ENCODE assay signal across 17 cellular contexts in genomic region chr3:148146241-148146640, GRCh38.
DNase-seq lines count a peak whose midpoint lies in the region; ATAC-seq, FAIRE-seq and TF ChIP-seq lines count a peak whose summit lies in the region.
"Had no signal": no experiment of that assay in that cellular context is flagged by ENCODE, and none has a peak within 500 bp of the region (broad histone marks: within the 10 kb centered on the region; RNA-seq: fewer than 3 reads in every experiment).

No MANE protein-coding gene starts in this region.

- no peak overlapping the region for H3K4ac ChIP-seq in IMR-90 (ENCODE audit: low read depth, low read length)

- no peak overlapping the region for H2BK5ac ChIP-seq in IMR-90 (ENCODE audit: low read depth, low read length, poor library complexity, severe bottlenecking)

- no peaks in the 10 kb centered on the region for H3K9me3 Mint-ChIP-seq in osteocyte (ENCODE audit: unreplicated experiment)

- no peak for FAIRE-seq in A549 (lab: Jason Lieb, UNC)
- FAIRE-seq: G401.6, GM12891, GM19239, HepG2 had no signal

- H3K27me3 Mint-ChIP-seq in osteocyte (ENCODE audit: unreplicated experiment): no peaks in the 10 kb centered on the region
- H3K27me3 Mint-ChIP-seq: CD4-positive, alpha-beta memory T cell had no signal

- intact Hi-C loops in IMR-90 (cut with micrococcal nuclease): no loop called here
- intact Hi-C loops in left lung (cut with DNase I): no loop called here

- CTCF ChIA-PET in A549 (lab: Yijun Ruan, JAX) (no interaction called here), IMR-90 (lab: Yijun Ruan, JAX) (no interaction called here)

- 2% methylated on average over 2 of the region's 2 CpGs for WGBS in A549 (ENCODE audit: missing lambda C conversion rate)
- no CpG with 5 or more reads among the region's 2 CpGs for WGBS in IMR-90 (ENCODE audit: extremely low coverage in 2 of 2, insufficient read length in 1 of 2), 2 experiments

- peaks cover 33% of the 10 kb centered on the region for H3K4me1 Mint-ChIP-seq in osteocyte (ENCODE audit: unreplicated experiment)
- H3K4me1 Mint-ChIP-seq: CD14-positive monocyte; CD4-positive, alpha-beta memory T cell had no signal

- H2BK20ac ChIP-seq in IMR-90 (ENCODE audit: low read depth, low read length): no peak overlapping the region

- H4K8ac ChIP-seq in IMR-90 (ENCODE audit: low read depth in 2 of 2, low read length in 2 of 2): no peak overlapping the region

- DNase-seq in NCI-H1105 treated with DMSO at 0.1 percent for 48 hours (lab: John Stamatoyannopoulos, UW): peak; percentile 78
- no peak for DNase-seq in NCI-H1105 (lab: John Stamatoyannopoulos, UW)
- DNase-seq in A549 (ENCODE audit: low read depth in 1 of 2, low spot score in 1 of 2): no peak
- DNase-seq in IMR-90: no peak
- DNase-seq in osteocyte (ENCODE audit: extremely low spot score, unreplicated experiment): no peak
- no peak for DNase-seq in left lung
- no peak for DNase-seq in NCI-H524 (lab: John Stamatoyannopoulos, UW)
- DNase-seq: CD4-positive, alpha-beta memory T cell had no signal

- H3K14ac ChIP-seq in IMR-90 (replicated peaks; ENCODE audit: low read depth, low read length): no peak overlapping the region

- H2AK9ac ChIP-seq in IMR-90 (replicated peaks; ENCODE audit: low read depth, low read length, poor library complexity): no peak overlapping the region

- H3K4me3 Mint-ChIP-seq in osteocyte (ENCODE audit: unreplicated experiment): no peak overlapping the region
- H3K4me3 Mint-ChIP-seq: CD14-positive monocyte; CD4-positive, alpha-beta memory T cell had no signal

- H4K5ac ChIP-seq in IMR-90 (ENCODE audit: low read depth, low read length): no peak overlapping the region

- H3K9me1 ChIP-seq in IMR-90 (ENCODE audit: insufficient read depth, low read length): no peaks in the 10 kb centered on the region

- ATAC-seq in A549: no peak
- no peak for ATAC-seq in IMR-90 (ENCODE audit: low read depth)
- ATAC-seq in left lung: no peak
- ATAC-seq: HepG2 had no signal

- H3K36me3 ChIP-seq in IMR-90 (ENCODE audit: control insufficient read depth, insufficient read depth, low read length) (no peaks in the 10 kb centered on the region), left lung (no peaks in the 10 kb centered on the region)
- H3K36me3 ChIP-seq: BLaER1, HAP-1 had no signal

- no peaks in the 10 kb centered on the region for H3K79me1 ChIP-seq in IMR-90 (ENCODE audit: low read depth in 1 of 2, low read length in 2 of 2)

- peak overlapping the region; percentile 71 for H3K27ac Mint-ChIP-seq in osteocyte (ENCODE audit: unreplicated experiment)
- H3K27ac Mint-ChIP-seq: CD14-positive monocyte; CD4-positive, alpha-beta memory T cell had no signal

- no peaks in the 10 kb centered on the region for H3K36me3 Mint-ChIP-seq in osteocyte (ENCODE audit: unreplicated experiment)
- H3K36me3 Mint-ChIP-seq: CD14-positive monocyte; CD4-positive, alpha-beta memory T cell had no signal

- no peak overlapping the region for H3K4me2 ChIP-seq in A549
- H3K4me2 ChIP-seq in IMR-90 (ENCODE audit: low read depth, low read length): no peak overlapping the region
- H3K4me2 ChIP-seq: BLaER1 had no signal

- H2AFZ ChIP-seq in IMR-90 (replicated peaks; ENCODE audit: low read length, poor library complexity): no peak overlapping the region
- H2AFZ ChIP-seq: GM23248 had no signal

- no peak for TF ChIP-seq RAD21 in A549 (conservative IDR thresholded peaks at IDR 0.05 in 1 of 2, IDR thresholded peaks at IDR 0.05 in 1 of 2)
- no peak for TF ChIP-seq RAD21 in IMR-90 (IDR thresholded peaks at IDR 0.05; ENCODE audit: low read length)

- no peaks in the 10 kb centered on the region for H3K9me3 ChIP-seq in A549
- no peaks in the 10 kb centered on the region for H3K9me3 ChIP-seq in IMR-90 (ENCODE audit: control insufficient read depth, insufficient read depth, low read length)
- no peaks in the 10 kb centered on the region for H3K9me3 ChIP-seq in left lung
- H3K9me3 ChIP-seq: BLaER1, HAP-1 had no signal

- H3K18ac ChIP-seq in IMR-90 (ENCODE audit: low read depth, low read length): no peak overlapping the region

- H3K4me1 ChIP-seq in A549 (no peaks in the 10 kb centered on the region), IMR-90 (ENCODE audit: control insufficient read depth, insufficient read depth, low read length) (no peaks in the 10 kb centered on the region), left lung (peaks cover 0 to 9% of the 10 kb centered on the region in 2 donors)
- H3K4me1 ChIP-seq: BLaER1, HAP-1 had no signal

- H3K9ac ChIP-seq in IMR-90 (ENCODE audit: low read depth, low read length): no peak overlapping the region
- H3K9ac ChIP-seq: BLaER1, GM23248 had no signal

- H3K4me3 ChIP-seq in A549: no peak overlapping the region
- no peak overlapping the region for H3K4me3 ChIP-seq in IMR-90 (ENCODE audit: insufficient read depth, low read depth, low read length)
- H3K4me3 ChIP-seq in left lung: no peak overlapping the region
- H3K4me3 ChIP-seq: BLaER1, GM23248, HAP-1 had no signal

- POLR2A ChIA-PET in A549 (lab: Yijun Ruan, JAX) (no interaction called here), IMR-90 (lab: Charles Lee; ENCODE audit: unreplicated experiment) (no interaction called here)

- in situ Hi-C loops in IMR-90 (cut with MboI; ENCODE audit: low sequenced_read_pairs): no loop called here

- H3K23ac ChIP-seq in IMR-90 (ENCODE audit: low read depth, low read length): no peak overlapping the region

- H2BK15ac ChIP-seq in IMR-90 (ENCODE audit: low read depth, low read length): no peak overlapping the region

- H4K20me1 ChIP-seq in IMR-90 (ENCODE audit: insufficient read depth, low read length): no peaks in the 10 kb centered on the region
- H4K20me1 ChIP-seq: BLaER1 had no signal

- no peak for TF ChIP-seq EP300 in A549 (IDR thresholded peaks at IDR 0.05)

- H3K27me3 ChIP-seq in IMR-90 (ENCODE audit: control insufficient read depth, insufficient read depth, low read length) (no peaks in the 10 kb centered on the region), left lung (no peaks in the 10 kb centered on the region)
- H3K27me3 ChIP-seq: BLaER1 had no signal

- BruUV-seq in IMR-90 (replicated peaks; lab: Mats Ljungman, UMichigan): no TSS peak

- H2BK120ac ChIP-seq in IMR-90 (ENCODE audit: low read depth, low read length): no peak overlapping the region

- no peak overlapping the region for H4K91ac ChIP-seq in IMR-90 (ENCODE audit: insufficient read depth, low read depth, low read length)

- no peak for TF ChIP-seq CTCF in A549 (IDR thresholded peaks at IDR 0.05)
- no peak for TF ChIP-seq CTCF in IMR-90 (conservative IDR thresholded peaks at IDR 0.05; ENCODE audit: low read depth, low read length)
- no peak for TF ChIP-seq CTCF in osteocyte (IDR thresholded peaks at IDR 0.05)
- no peak for TF ChIP-seq CTCF in left lung (IDR thresholded peaks at IDR 0.05)

- TF ChIP-seq POLR2A in A549 (IDR thresholded peaks at IDR 0.05; ENCODE audit: low read length): no peak
- TF ChIP-seq POLR2A in IMR-90 (IDR thresholded peaks at IDR 0.05; ENCODE audit: low read depth, low read length): no peak

- H3K56ac ChIP-seq in IMR-90 (ENCODE audit: extremely low read depth, insufficient read depth, low read length): no peak overlapping the region

- dilution Hi-C loops in IMR-90 (cut with HindIII; ENCODE audit: low sequenced_read_pairs, unreplicated experiment): no loop called here

- H3K27ac ChIP-seq in A549 (no peak overlapping the region), IMR-90 (ENCODE audit: insufficient read depth, low read length) (no peak overlapping the region), left lung (no peak overlapping the region)
- H3K27ac ChIP-seq: 22Rv1, BLaER1, GM23248 had no signal

- no peak overlapping the region for H2AK5ac ChIP-seq in IMR-90 (ENCODE audit: low read depth, low read length)

TF ChIP-seq in A549, 52 proteins besides CTCF, POLR2A, EP300 and RAD21:
- TF ChIP-seq EHMT2 (IDR thresholded peaks at IDR 0.05; ENCODE audit: low read depth) (no peak), POLR2AphosphoS2 (conservative IDR thresholded peaks at IDR 0.05; ENCODE audit: low read length) (no peak), MAFK (IDR thresholded peaks at IDR 0.05; ENCODE audit: partially characterized antibody) (peak; percentile 43)
TF ChIP-seq in A549: peak in this region for 1.

TF ChIP-seq in IMR-90, 13 proteins besides CTCF, POLR2A, EP300 and RAD21:
- TF ChIP-seq MAFK (IDR thresholded peaks at IDR 0.05; ENCODE audit: low read depth, low read length) (peak; percentile 58), ELK1 (IDR thresholded peaks at IDR 0.05; ENCODE audit: borderline replicate concordance, low read depth, low read length) (no peak)
TF ChIP-seq in IMR-90: peak in this region for 1.
